ENCODE assay signal across 8 cellular contexts in genomic region chr17:57861737-57862409, GRCh38. TPM values are rescaled to one million over a fixed set of nuclear protein-coding genes. Genes with fewer than 3 reads are reported as not detected.
DNase-seq lines count a peak whose midpoint lies in the region; ATAC-seq, FAIRE-seq and TF ChIP-seq lines count a peak whose summit lies in the region.

No MANE protein-coding gene starts in this region.

- peaks cover 8% of the 10 kb centered on the region for H3K4me1 Mint-ChIP-seq in activated naive CD4-positive, alpha-beta T cell treated with anti-CD3 and anti-CD28 coated beads for 36 hours (ENCODE audit: low read depth)
- peaks cover 23% of the 10 kb centered on the region for H3K4me1 Mint-ChIP-seq in chondrocyte (ENCODE audit: low read depth)

- intact Hi-C loops in activated naive CD4-positive, alpha-beta T cell treated with anti-CD3 and anti-CD28 coated beads for 36 hours (cut with micrococcal nuclease): no loop called here

- no peak overlapping the region for H3K27ac Mint-ChIP-seq in activated naive CD4-positive, alpha-beta T cell treated with anti-CD3 and anti-CD28 coated beads for 36 hours
- no peak overlapping the region for H3K27ac Mint-ChIP-seq in chondrocyte (ENCODE audit: unreplicated experiment)

- CTCF ChIA-PET in activated naive CD4-positive, alpha-beta T cell treated with anti-CD3 and anti-CD28 coated beads for 36 hours (lab: Charles Lee): interaction anchor here (0.6 to 4.8 kb wide), 9 partner anchors 10 to 339 kb away, joined by 3 to 43 read pairs (median 5); partner anchors contain the start of gene MRPS23

- no peak for FAIRE-seq in HTR-8/SVneo (lab: Jason Lieb, UNC)

- ATAC-seq in HG03571 (IDR thresholded peaks at IDR 0.05; ENCODE audit: unreplicated experiment): no peak

- no peak for DNase-seq in activated naive CD4-positive, alpha-beta T cell treated with anti-CD3 and anti-CD28 coated beads for 36 hours
- no peak for DNase-seq in activated naive CD4-positive, alpha-beta T cell treated with Interleukin-2 at 50 U/mL for 16 hours
- DNase-seq in chondrocyte (ENCODE audit: low spot score): no peak
- peak in 22 of 49 donors; percentile 24 to 62 (median 40) for DNase-seq in substantia nigra (lab: John Stamatoyannopoulos, UW)
- no peak for DNase-seq in SHP77 (lab: John Stamatoyannopoulos, UW)
- DNase-seq in HTR-8/SVneo (ENCODE audit: insufficient read length, low spot score): no peak

- no peak for TF ChIP-seq CTCF in chondrocyte (IDR thresholded peaks at IDR 0.05)

- H3K27ac ChIP-seq in layer of hippocampus (ENCODE audit: low read depth, low read length) (peak overlapping the region; percentile 75), substantia nigra (ENCODE audit: low read depth, low read length, poor library complexity, severe bottlenecking) (peak overlapping the region; percentile 79)

- H3K27me3 Mint-ChIP-seq in activated naive CD4-positive, alpha-beta T cell treated with anti-CD3 and anti-CD28 coated beads for 36 hours (ENCODE audit: low read depth): peaks cover 7% of the 10 kb centered on the region
- no peaks in the 10 kb centered on the region for H3K27me3 Mint-ChIP-seq in chondrocyte (ENCODE audit: low read depth)

- no peaks in the 10 kb centered on the region for H3K27me3 ChIP-seq in layer of hippocampus (ENCODE audit: control insufficient read depth, insufficient read depth, low read length)

- H3K36me3 Mint-ChIP-seq in activated naive CD4-positive, alpha-beta T cell treated with anti-CD3 and anti-CD28 coated beads for 36 hours (ENCODE audit: low read depth): no peaks in the 10 kb centered on the region
- peaks cover 13% of the 10 kb centered on the region for H3K36me3 Mint-ChIP-seq in chondrocyte (ENCODE audit: low read depth)

- H3K4me3 Mint-ChIP-seq in activated naive CD4-positive, alpha-beta T cell treated with anti-CD3 and anti-CD28 coated beads for 36 hours: peak overlapping the region; percentile 21
- H3K4me3 Mint-ChIP-seq in chondrocyte (ENCODE audit: unreplicated experiment): peak overlapping the region; percentile 58

- H3K9me3 Mint-ChIP-seq in activated naive CD4-positive, alpha-beta T cell treated with anti-CD3 and anti-CD28 coated beads for 36 hours: no peaks in the 10 kb centered on the region
- H3K9me3 Mint-ChIP-seq in chondrocyte (ENCODE audit: low read depth): no peaks in the 10 kb centered on the region

RNA-seq across cellular contexts. Expression of gene MRPS23, which starts 12.0 kb away (rescaled TPM):
- 10 to 100 TPM; 57.5 to 59.1 TPM for total RNA-seq in activated naive CD4-positive, alpha-beta T cell treated with anti-CD3 and anti-CD28 coated beads for 36 hours
- 30.3 to 33.3 TPM (median 33.1 TPM) in 3 replicates for total RNA-seq in chondrocyte
